In genomic region chr15:52765779-52766178, GRCh38 we compare ENCODE assay signal across 14 cellular contexts. TPM values are rescaled to one million over a fixed set of nuclear protein-coding genes. Genes with fewer than 3 reads are reported as not detected.
A peak's percentile ranks its signal among the peaks of the same experiment; 100 is the strongest.
DNase-seq lines count a peak whose midpoint lies in the region; ATAC-seq, FAIRE-seq and TF ChIP-seq lines count a peak whose summit lies in the region.
"Had no signal": no experiment of that assay in that cellular context is flagged by ENCODE, and none has a peak within 500 bp of the region (broad histone marks: within the 10 kb centered on the region; RNA-seq: fewer than 3 reads in every experiment).

No MANE protein-coding gene starts in this region.

- ATAC-seq in HG02798 (IDR thresholded peaks at IDR 0.05; ENCODE audit: poor library complexity, unreplicated experiment), result no peak

- DNase-seq in Calu3 (peak; percentile 35), NB4 (ENCODE audit: low read depth) (no peak), H1 (ENCODE audit: low read depth in 1 of 2, low spot score in 2 of 2) (no peak), nephron progenitor cell (peak; percentile 15), CD1c-positive myeloid dendritic cell (ENCODE audit: extremely low spot score) (no peak), GM03348 (ENCODE audit: low spot score) (no peak)
- DNase-seq in central memory CD4-positive, alpha-beta T cell, result no peak
- DNase-seq: activated B cell treated with CpG ODN at 0.5 μM for 24 hours; heart right ventricle; NCI-H187; stimulated activated naive CD4-positive, alpha-beta T cell treated with Interleukin-2 at 50 U/mL for 16 hours had no signal

- BruUV-seq in Calu3 (replicated peaks; lab: Mats Ljungman, UMichigan), result no TSS peak

- no peak for TF ChIP-seq EP300 in H1 (IDR thresholded peaks at IDR 0.05; ENCODE audit: borderline replicate concordance in 1 of 2, low read depth in 2 of 2, low read length in 2 of 2)

- H3K27me3 Mint-ChIP-seq in Calu3 (ENCODE audit: unreplicated experiment) (peaks cover 32% of the 10 kb centered on the region), nephron progenitor cell (ENCODE audit: low read depth, poor library complexity) (peaks cover 24% of the 10 kb centered on the region)

- TF ChIP-seq RAD21 in H1 (IDR thresholded peaks at IDR 0.05 in 1 of 2, conservative IDR thresholded peaks at IDR 0.05 in 1 of 2; ENCODE audit: low read depth in 2 of 2, low read length in 2 of 2), result peak; percentile 62 to 70

- no peak for TF ChIP-seq POLR2A in NB4 (IDR thresholded peaks at IDR 0.05; ENCODE audit: extremely low read depth, insufficient read length)
- TF ChIP-seq POLR2A in H1 (IDR thresholded peaks at IDR 0.05; ENCODE audit: control extremely low read depth in 1 of 2, low read depth in 2 of 2, low read length in 2 of 2), result no peak

- H2BK15ac ChIP-seq in H1 (ENCODE audit: low read length), result no peak overlapping the region

- H2AFZ ChIP-seq in H1 (ENCODE audit: low read length), result no peak overlapping the region

- H3K27me3 ChIP-seq in H1 (replicated peaks in 1 of 4; ENCODE audit: control insufficient read depth in 3 of 4, extremely low read depth in 1 of 4, insufficient read depth in 3 of 4, low read length in 3 of 4), result no peaks in the 10 kb centered on the region; a peak in 1 of 7 replicates

- POLR2A ChIA-PET in H1 (lab: Charles Lee; ENCODE audit: partially characterized antibody), result interaction anchor here (1.2 kb wide), 2 partner anchors 8 to 9 kb away, joined by 3 read pairs; no protein-coding TSS in a partner anchor

- H2AK5ac ChIP-seq in H1 (ENCODE audit: low read depth, low read length), result no peak overlapping the region

- peak overlapping the region; percentile 37; the same call in 1 of the 2 replicates for H2BK20ac ChIP-seq in H1 (ENCODE audit: low read length)

- H4K8ac ChIP-seq in H1 (ENCODE audit: extremely low read depth, insufficient read depth, low read length), result no peak overlapping the region

- intact Hi-C loops in Calu3 (cut with micrococcal nuclease; ENCODE audit: unreplicated experiment), result loop anchor here (5.0 kb wide), 1 partner anchor 952 kb away; no protein-coding TSS in a partner anchor

- H3K4me3 ChIP-seq in NB4 (ENCODE audit: low read depth, low read length) (no peak overlapping the region), H1 (ENCODE audit: extremely low read depth in 1 of 4, insufficient read depth in 2 of 4, low read depth in 3 of 4, low read length in 4 of 4) (no peak overlapping the region)
- H3K4me3 ChIP-seq: heart right ventricle had no signal

- H2BK5ac ChIP-seq in H1 (ENCODE audit: low read depth, low read length), result no peak overlapping the region

- H3K4ac ChIP-seq in H1 (replicated peaks; ENCODE audit: insufficient read length, low read depth, low read length), result no peak overlapping the region

- no peak overlapping the region for H3K27ac Mint-ChIP-seq in Calu3 (ENCODE audit: unreplicated experiment)
- no peak overlapping the region for H3K27ac Mint-ChIP-seq in nephron progenitor cell
- H3K27ac Mint-ChIP-seq: activated B cell treated with CpG ODN at 0.5 μM for 24 hours; activated T-helper 2 cell treated with anti-CD3 and anti-CD28 coated beads, Interferon-gamma antibody, Interleukin-2, Interleukin-4, amounts not matched to agents 10 μg/mL and 5 μg/mL and 100 μg/mL, durations not matched to agents 14 hours and 24 hours and 36 hours had no signal

- no peak overlapping the region for H4K91ac ChIP-seq in H1 (replicated peaks; ENCODE audit: insufficient read length, low read length)

- no peaks in the 10 kb centered on the region for H3K36me3 ChIP-seq in H1 (ENCODE audit: control insufficient read depth in 2 of 4, insufficient read depth in 4 of 4, low read length in 3 of 4)
- H3K36me3 ChIP-seq: heart right ventricle had no signal

- H3K14ac ChIP-seq in H1 (ENCODE audit: insufficient read length), result no peak overlapping the region

- H3K27ac ChIP-seq in H1 (ENCODE audit: low read depth, low read length), result no peak overlapping the region
- H3K27ac ChIP-seq: heart right ventricle had no signal

- H3K56ac ChIP-seq in H1 (replicated peaks; ENCODE audit: insufficient read length, low read depth, low read length), result no peak overlapping the region

- H3K18ac ChIP-seq in H1 (ENCODE audit: extremely low read depth, low read length), result no peak overlapping the region

- no peak overlapping the region for H2BK12ac ChIP-seq in H1 (ENCODE audit: low read depth, low read length)

- no peak overlapping the region for H3K4me3 Mint-ChIP-seq in Calu3 (ENCODE audit: low read depth, unreplicated experiment)
- H3K4me3 Mint-ChIP-seq in nephron progenitor cell, result no peak overlapping the region
- H3K4me3 Mint-ChIP-seq: activated B cell treated with CpG ODN at 0.5 μM for 24 hours had no signal

- no peaks in the 10 kb centered on the region; the same call in 1 of the 2 replicates for H3K23me2 ChIP-seq in H1 (ENCODE audit: low read depth, low read length)

- H3K4me2 ChIP-seq in H1 (ENCODE audit: insufficient read depth in 1 of 2, low read depth in 2 of 2, low read length in 2 of 2), result no peak overlapping the region

- no peak overlapping the region for H2BK120ac ChIP-seq in H1 (replicated peaks; ENCODE audit: low read depth, low read length)

- H4K5ac ChIP-seq in H1 (ENCODE audit: insufficient read length, low read depth, low read length), result no peak overlapping the region

- CTCF ChIA-PET in Calu3 (lab: Charles Lee) (interaction anchor here (0.5 to 1.4 kb wide), 7 partner anchors 14 to 746 kb away, joined by 3 to 7 read pairs (median 4); no protein-coding TSS in a partner anchor), H1 (lab: Charles Lee; ENCODE audit: partially characterized antibody) (interaction anchor here (0.8 to 4.0 kb wide), 22 partner anchors 8 to 837 kb away, joined by 3 to 35 read pairs (median 4); no protein-coding TSS in a partner anchor)

- no peaks in the 10 kb centered on the region; a peak in 1 of 7 replicates for H3K4me1 ChIP-seq in H1 (replicated peaks in 1 of 4; ENCODE audit: control insufficient read depth in 3 of 4, insufficient read depth in 4 of 4, low read length in 3 of 4)
- H3K4me1 ChIP-seq: heart right ventricle had no signal

- 64% methylated on average over 3 of the region's 3 CpGs; no CpG with 5 or more reads in 1 of the 2 experiments for WGBS in H1 (ENCODE audit: extremely low coverage in 1 of 2, insufficient coverage in 1 of 2, insufficient read length in 1 of 2, insufficient replicate concordance in 2 of 2, low coverage in 1 of 2, low lambda C conversion rate in 2 of 2, missing lambda C conversion rate in 1 of 2), 2 experiments

- H3K36me3 Mint-ChIP-seq in Calu3 (ENCODE audit: insufficient read depth, unreplicated experiment) (no peaks in the 10 kb centered on the region), nephron progenitor cell (ENCODE audit: low read depth) (no peaks in the 10 kb centered on the region)

- no peak overlapping the region for H3K9ac ChIP-seq in H1 (replicated peaks in 1 of 4; ENCODE audit: extremely low read depth in 1 of 4, low read depth in 3 of 4, low read length in 3 of 4)

- H4K20me1 ChIP-seq in H1 (replicated peaks in 1 of 2; ENCODE audit: control insufficient read depth in 1 of 2, insufficient read depth in 2 of 2, low read length in 2 of 2), result no peaks in the 10 kb centered on the region

- no peaks in the 10 kb centered on the region for H3K9me3 ChIP-seq in H1 (ENCODE audit: insufficient read depth in 2 of 2, low read depth in 1 of 2, low read length in 1 of 2)
- H3K9me3 ChIP-seq: heart right ventricle had no signal

- H3K79me1 ChIP-seq in H1 (ENCODE audit: low read depth, low read length), result no peaks in the 10 kb centered on the region

- H3K79me2 ChIP-seq in H1 (ENCODE audit: control insufficient read depth in 1 of 2, insufficient read depth in 2 of 2, low read length in 2 of 2), result no peaks in the 10 kb centered on the region

- H3K4me1 Mint-ChIP-seq in Calu3 (ENCODE audit: low read depth, unreplicated experiment) (peaks cover 12% of the 10 kb centered on the region), nephron progenitor cell (peaks cover 7% of the 10 kb centered on the region)
- H3K4me1 Mint-ChIP-seq: activated B cell treated with CpG ODN at 0.5 μM for 24 hours had no signal

- peaks cover 2% of the 10 kb centered on the region for H3K9me3 Mint-ChIP-seq in Calu3 (ENCODE audit: low read depth, unreplicated experiment)
- no peaks in the 10 kb centered on the region for H3K9me3 Mint-ChIP-seq in nephron progenitor cell
- H3K9me3 Mint-ChIP-seq: activated B cell treated with CpG ODN at 0.5 μM for 24 hours; activated T-helper 2 cell treated with anti-CD3 and anti-CD28 coated beads, Interferon-gamma antibody, Interleukin-2, Interleukin-4, amounts not matched to agents 10 μg/mL and 5 μg/mL and 100 μg/mL, durations not matched to agents 14 hours and 24 hours and 36 hours had no signal

- TF ChIP-seq CTCF in Calu3 (IDR thresholded peaks at IDR 0.05; ENCODE audit: unreplicated experiment) (no peak), NB4 (IDR thresholded peaks at IDR 0.05; ENCODE audit: low read depth, low read length) (peak; percentile 9), H1 (IDR thresholded peaks at IDR 0.05; ENCODE audit: control extremely low read depth in 1 of 3, insufficient read depth in 1 of 3, low read depth in 1 of 3, low read length in 3 of 3) (peak; percentile 16 to 59 (median 48); a peak in 3 of 4 replicates), nephron progenitor cell (IDR thresholded peaks at IDR 0.05) (no peak)

- no peak overlapping the region for H3K23ac ChIP-seq in H1 (ENCODE audit: insufficient read length)

- FAIRE-seq in H1 (lab: Jason Lieb, UNC), result peak; percentile 76
- FAIRE-seq: H54 had no signal

TF ChIP-seq in H1, 55 proteins besides CTCF, POLR2A, EP300 and RAD21 (continues in another document):
- no peak for TF ChIP-seq USF2 (IDR thresholded peaks at IDR 0.05; ENCODE audit: low read length)
- no peak for TF ChIP-seq KDM4A (IDR thresholded peaks at IDR 0.05; ENCODE audit: low read depth, low read length, severe bottlenecking)
- TF ChIP-seq SUZ12 (IDR thresholded peaks at IDR 0.05; ENCODE audit: low read length), result no peak
- no peak for TF ChIP-seq FOSL1 (IDR thresholded peaks at IDR 0.05; ENCODE audit: insufficient read depth, low read depth, low read length)

RNA-seq across cellular contexts. Expression of gene ONECUT1, which starts 24.4 kb away (rescaled TPM):
- 0.91 and 1.1 TPM in 2 replicates for total RNA-seq in Calu3 (2022)
- 6.1 and 6.4 TPM in 2 replicates for total RNA-seq in H1 (2021; fragmentation: NEBNext Ultra II Directional; extraction: Animal tissue kit (Norgen Biotek cat#: 25700))
- 0.47 and 0.65 TPM in 2 replicates for polyA plus RNA-seq in H1 (2011; rRNA removed)
- polyA plus RNA-seq in H1 (2011; cell fraction: cytosol; rRNA removed), result 1.1 TPM
- 2.0 TPM for polyA plus RNA-seq in H1 (2011; cell fraction: nucleus; rRNA removed)
- 1.4 to 3.0 TPM (median 1.8 TPM) in 4 replicates for polyA plus RNA-seq in H1 (2012, experiment 1 of 2)
- 0.12 TPM for polyA plus RNA-seq in H1 (2012, experiment 2 of 2)
- 11.2 TPM for polyA plus RNA-seq in H1 (2013, experiment 1 of 2)
- polyA plus RNA-seq in H1 (2013, experiment 2 of 2), result 10.6 TPM
- polyA minus RNA-seq in H1 (2011; rRNA and poly(A)+ RNA removed), result 4.4 and 5.0 TPM in 2 replicates
- 7.1 TPM for polyA minus RNA-seq in H1 (2011; cell fraction: cytosol; rRNA and poly(A)+ RNA removed)
- 7.6 TPM for polyA minus RNA-seq in H1 (2011; cell fraction: nucleus; rRNA and poly(A)+ RNA removed)
- total RNA-seq: activated T-helper 2 cell treated with anti-CD3 and anti-CD28 coated beads, Interferon-gamma antibody, Interleukin-2, Interleukin-4, amounts not matched to agents 10 μg/mL and 5 μg/mL and 100 μg/mL, durations not matched to agents 14 hours and 24 hours and 36 hours had no signal
- polyA plus RNA-seq: heart right ventricle had no signal

Comparison
In these comparisons a context has a peak if more than half of its experiments do, and no peak if none do; other contexts are left out.
1. DNase-seq: peak in Calu3 (single experiment) and nephron progenitor cell (single experiment); none in NB4 (single experiment), H1 (0 of 2), central memory CD4-positive, alpha-beta T cell (single experiment), CD1c-positive myeloid dendritic cell (single experiment) and GM03348 (single experiment).
2. CTCF ChIP-seq: peak in NB4 (single experiment) and H1 (3 of 3); none in Calu3 (single experiment) and nephron progenitor cell (single experiment).